In genomic region chr7:138001529-138002095, GRCh38 we compare ENCODE assay signal across 8 cellular contexts. TPM values are rescaled to one million over a fixed set of nuclear protein-coding genes. Genes with fewer than 3 reads are reported as not detected.
DNase-seq lines count a peak whose midpoint lies in the region; ATAC-seq and TF ChIP-seq lines count a peak whose summit lies in the region.

CREB3L2 (minus strand) TSS chr7:138002086; CDS start chr7:138001705, 381 bp downstream.

- H3K27me3 ChIP-seq in HL-60 (ENCODE audit: insufficient read depth, poor library complexity, severe bottlenecking), result no peaks in the 10 kb centered on the region
- no peaks in the 10 kb centered on the region for H3K27me3 ChIP-seq in right atrium auricular region

- H3K4me3 Mint-ChIP-seq in activated naive CD8-positive, alpha-beta T cell treated with anti-CD3 and anti-CD28 coated beads, Interleukin-2, amount 50 U/mL, for 24 hours, result peak within 1 kb of the TSS; percentile 98

- peaks cover 0 to 41% of the 10 kb centered on the region in 2 donors for H3K4me1 ChIP-seq in right atrium auricular region

- H3K27ac ChIP-seq in C4-2B (peak within 1 kb of the TSS; percentile 90), HL-60 (replicated peaks) (peak within 1 kb of the TSS; percentile 76), right atrium auricular region (peak within 1 kb of the TSS; percentile 93 to 98)

- H3K9me3 ChIP-seq in right atrium auricular region, result no peaks in the 10 kb centered on the region

- DNase-seq in HL-60 (ENCODE audit: low read depth in 1 of 2, low spot score in 1 of 2) (peak; percentile 53 to 59), SW 1271 (lab: John Stamatoyannopoulos, UW) (peak; percentile 20 to 52), right atrium auricular region (ENCODE audit: low spot score) (peak; percentile 73), renal cortical epithelial cell (ENCODE audit: low read depth) (no peak), 8988T (no peak)
- peak; percentile 70 for DNase-seq in activated naive CD8-positive, alpha-beta T cell treated with anti-CD3 and anti-CD28 coated beads, Interleukin-2, amount 50 U/mL, for 24 hours

- TF ChIP-seq CTCF in C4-2B (conservative IDR thresholded peaks at IDR 0.05) (no peak), HL-60 (IDR thresholded peaks at IDR 0.05; ENCODE audit: insufficient read depth, low read length) (no peak), right atrium auricular region (IDR thresholded peaks at IDR 0.05) (no peak)

- H3K36me3 ChIP-seq in right atrium auricular region, result no peaks in the 10 kb centered on the region

- no peaks in the 10 kb centered on the region for H3K27me3 Mint-ChIP-seq in activated naive CD8-positive, alpha-beta T cell treated with anti-CD3 and anti-CD28 coated beads, Interleukin-2, amount 50 U/mL, for 24 hours

- H3K4me3 ChIP-seq in HL-60 (replicated peaks; ENCODE audit: insufficient read depth, low read length), result peak within 1 kb of the TSS; percentile 85
- H3K4me3 ChIP-seq in right atrium auricular region, result peak within 1 kb of the TSS; percentile 84 to 85

- peaks cover 48% of the 10 kb centered on the region for H3K4me1 Mint-ChIP-seq in activated naive CD8-positive, alpha-beta T cell treated with anti-CD3 and anti-CD28 coated beads, Interleukin-2, amount 50 U/mL, for 24 hours

- peak; percentile 31 for ATAC-seq in GM19438 (IDR thresholded peaks at IDR 0.05; ENCODE audit: low read depth, unreplicated experiment)
- peak; percentile 42 for ATAC-seq in activated naive CD8-positive, alpha-beta T cell treated with anti-CD3 and anti-CD28 coated beads, Interleukin-2, amount 50 U/mL, for 24 hours

- H3K9me3 Mint-ChIP-seq in activated naive CD8-positive, alpha-beta T cell treated with anti-CD3 and anti-CD28 coated beads, Interleukin-2, amount 50 U/mL, for 24 hours, result no peaks in the 10 kb centered on the region

- H3K36me3 Mint-ChIP-seq in activated naive CD8-positive, alpha-beta T cell treated with anti-CD3 and anti-CD28 coated beads, Interleukin-2, amount 50 U/mL, for 24 hours (ENCODE audit: low read depth), result peaks cover 11% of the 10 kb centered on the region

- peak within 1 kb of the TSS; percentile 93 for H3K27ac Mint-ChIP-seq in activated naive CD8-positive, alpha-beta T cell treated with anti-CD3 and anti-CD28 coated beads, Interleukin-2, amount 50 U/mL, for 24 hours

RNA-seq across cellular contexts. Expression of gene CREB3L2, which starts in this region (rescaled TPM):
- total RNA-seq in right atrium auricular region, result 10 to 100 TPM; 25.6 to 39.6 TPM
- total RNA-seq in renal cortical epithelial cell, result 17.0 and 30.1 TPM in 2 replicates

Comparison
In these comparisons a context has a peak if more than half of its experiments do, and no peak if none do; other contexts are left out.
1. DNase-seq: peak in HL-60 (2 of 2), SW 1271 (2 of 2), activated naive CD8-positive, alpha-beta T cell treated with anti-CD3 and anti-CD28 coated beads, Interleukin-2, amount 50 U/mL, for 24 hours (single experiment) and right atrium auricular region (single experiment); none in renal cortical epithelial cell (single experiment) and 8988T (single experiment).
2. Peak in every context shown above with its lines, with median percentiles within 50 percentile points of each other: H3K27ac ChIP-seq.